ENCODE assay signal across 8 cellular contexts in the genomic region with DNA sequence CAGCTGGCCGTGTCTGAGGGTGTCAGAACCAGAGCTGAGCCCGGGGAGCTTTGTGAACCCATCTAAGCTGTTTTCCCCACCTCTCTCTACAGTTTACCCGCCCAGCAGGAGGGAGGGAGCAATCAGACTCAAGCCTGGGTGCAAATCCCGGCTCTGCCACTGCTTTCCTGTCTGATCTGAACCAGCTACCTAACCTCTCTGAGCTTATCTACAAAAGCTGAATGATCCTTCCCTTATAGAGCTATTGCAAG. TPM values are rescaled to one million over a fixed set of nuclear protein-coding genes. Genes with fewer than 3 reads are reported as not detected.
DNase-seq lines count a peak whose midpoint lies in the region; ATAC-seq and TF ChIP-seq lines count a peak whose summit lies in the region.

No MANE protein-coding gene starts in this region.

- H3K4me1 ChIP-seq in OCI-LY1 (ENCODE audit: insufficient read depth, low read length, severe bottlenecking) = peaks cover 27% of the 10 kb centered on the region
- H3K4me1 ChIP-seq in ectodermal cell (ENCODE audit: control insufficient read depth, insufficient read depth, low read length) = peaks cover 3% of the 10 kb centered on the region
- peaks cover 23 to 33% of the 10 kb centered on the region in 2 donors for H3K4me1 ChIP-seq in naive thymus-derived CD4-positive, alpha-beta T cell (ENCODE audit: control insufficient read depth in 2 of 2, insufficient read depth in 2 of 2, low read length in 2 of 2)

- peak overlapping the region; percentile 93 to 99 (median 99) for H3K4me3 Mint-ChIP-seq in naive thymus-derived CD4-positive, alpha-beta T cell

- peaks cover 45 to 60% (median 58%) of the 10 kb centered on the region in 7 donors for H3K4me1 Mint-ChIP-seq in naive thymus-derived CD4-positive, alpha-beta T cell

- 48 to 58% methylated on average over 4 of the region's 4 CpGs for WGBS in ectodermal cell, 2 experiments

- no peaks in the 10 kb centered on the region for H3K9me2 ChIP-seq in OCI-LY1 (ENCODE audit: low read depth, low read length)

- H3K4me2 ChIP-seq in OCI-LY1 (ENCODE audit: low read length) = peak overlapping the region; percentile 97

- no peak for DNase-seq in naive thymus-derived CD4-positive, alpha-beta T cell
- DNase-seq in erythroblast (lab: John Stamatoyannopoulos, UW) (no peak), occipital lobe (lab: John Stamatoyannopoulos, UW) (no peak)

- H3K36me3 Mint-ChIP-seq in naive thymus-derived CD4-positive, alpha-beta T cell = peaks cover 19 to 64% (median 32%) of the 10 kb centered on the region in 5 donors

- peaks cover 0 to 10% (median 0%) of the 10 kb centered on the region in 5 donors for H3K27me3 Mint-ChIP-seq in naive thymus-derived CD4-positive, alpha-beta T cell

- peaks cover 18% of the 10 kb centered on the region for H3K36me3 ChIP-seq in OCI-LY1 (ENCODE audit: insufficient read depth, low read length)
- H3K36me3 ChIP-seq in ectodermal cell (ENCODE audit: control insufficient read depth, insufficient read depth, low read length) = no peaks in the 10 kb centered on the region
- H3K36me3 ChIP-seq in naive thymus-derived CD4-positive, alpha-beta T cell (ENCODE audit: control insufficient read depth in 2 of 3, insufficient read depth in 3 of 3, low read length in 3 of 3) = peaks cover 0 to 26% (median 0%) of the 10 kb centered on the region in 3 experiments

- H3K9ac ChIP-seq in OCI-LY1 (ENCODE audit: low read length) = peak overlapping the region; percentile 97

- H3K79me2 ChIP-seq in OCI-LY1 (ENCODE audit: insufficient read depth, low read length) = peaks cover 12% of the 10 kb centered on the region; the same call in 1 of the 2 replicates

- H3K9me3 ChIP-seq in OCI-LY1 (ENCODE audit: low read length) = no peaks in the 10 kb centered on the region
- H3K9me3 ChIP-seq in ectodermal cell (ENCODE audit: control insufficient read depth, low read length) = no peaks in the 10 kb centered on the region
- no peaks in the 10 kb centered on the region for H3K9me3 ChIP-seq in naive thymus-derived CD4-positive, alpha-beta T cell (ENCODE audit: control insufficient read depth in 2 of 3, low read length in 3 of 3)

- no peak for TF ChIP-seq POLR2A in erythroblast (IDR thresholded peaks at IDR 0.05; ENCODE audit: low read length)

- CTCF ChIA-PET in naive thymus-derived CD4-positive, alpha-beta T cell (lab: Charles Lee) = interaction anchor here (0.8 to 1.8 kb wide), 16 partner anchors 14 to 173 kb away, joined by 3 to 11 read pairs (median 4); a partner anchor contains a TSS

- TF ChIP-seq CTCF in OCI-LY1 (IDR thresholded peaks at IDR 0.05; ENCODE audit: low read length) = no peak

- peak overlapping the region; percentile 94 to 99 (median 98) for H3K27ac Mint-ChIP-seq in naive thymus-derived CD4-positive, alpha-beta T cell

- H3K27ac ChIP-seq in OCI-LY1 (ENCODE audit: low read depth, low read length, poor library complexity, severe bottlenecking) (peak overlapping the region; percentile 83), ectodermal cell (ENCODE audit: insufficient read depth, low read depth, low read length, poor library complexity, severe bottlenecking) (no peak overlapping the region)
- peak overlapping the region; percentile 76 for H3K27ac ChIP-seq in naive thymus-derived CD4-positive, alpha-beta T cell (ENCODE audit: low read depth, low read length)

- POLR2A ChIA-PET in naive thymus-derived CD4-positive, alpha-beta T cell (lab: Charles Lee) = interaction anchor here (0.7 to 4.0 kb wide), 9 partner anchors 10 to 909 kb away, joined by 3 to 24 read pairs (median 3); a partner anchor contains a TSS

- H3K9me3 Mint-ChIP-seq in naive thymus-derived CD4-positive, alpha-beta T cell = peaks cover 0 to 16% (median 6%) of the 10 kb centered on the region in 11 donors

- no peaks in the 10 kb centered on the region for H3F3A ChIP-seq in OCI-LY1 (ENCODE audit: insufficient read depth, low read length)

- peak overlapping the region; percentile 98 for H3K4me3 ChIP-seq in OCI-LY1 (ENCODE audit: low read depth, low read length, poor library complexity, severe bottlenecking)
- peak overlapping the region; percentile 28 for H3K4me3 ChIP-seq in ectodermal cell (ENCODE audit: insufficient read depth, low read depth, low read length)
- H3K4me3 ChIP-seq in naive thymus-derived CD4-positive, alpha-beta T cell (ENCODE audit: low read length) = peak overlapping the region; percentile 94

- ATAC-seq in GM19397 (IDR thresholded peaks at IDR 0.05; ENCODE audit: unreplicated experiment) = peak; percentile 4
- ATAC-seq in naive thymus-derived CD4-positive, alpha-beta T cell = no peak
- ATAC-seq in GM21515 (IDR thresholded peaks at IDR 0.05; ENCODE audit: unreplicated experiment) = no peak
- no peak for ATAC-seq in GM19463 (IDR thresholded peaks at IDR 0.05; ENCODE audit: unreplicated experiment)

- no peak overlapping the region for H2AFZ ChIP-seq in OCI-LY1 (ENCODE audit: low read length)

- intact Hi-C loops in naive thymus-derived CD4-positive, alpha-beta T cell (cut with micrococcal nuclease) = loop anchor here (1.0 to 5.0 kb wide), 10 partner anchors 14 to 290 kb away; a partner anchor contains a TSS

- no peaks in the 10 kb centered on the region for H4K20me1 ChIP-seq in OCI-LY1 (ENCODE audit: insufficient read depth, low read length)

- H3K27me3 ChIP-seq in OCI-LY1 (ENCODE audit: insufficient read depth, low read length) (no peaks in the 10 kb centered on the region), ectodermal cell (ENCODE audit: control insufficient read depth, insufficient read depth, low read length, poor library complexity, severe bottlenecking) (no peaks in the 10 kb centered on the region)
- no peaks in the 10 kb centered on the region for H3K27me3 ChIP-seq in naive thymus-derived CD4-positive, alpha-beta T cell (ENCODE audit: control insufficient read depth in 2 of 2, insufficient read depth in 2 of 2, low read length in 2 of 2)

RNA-seq across cellular contexts. Expression of a gene that starts 0.3 kb away (rescaled TPM):
- 9.7 TPM for polyA plus RNA-seq in ectodermal cell (2013, experiment 1 of 4)
- 12.1 TPM for polyA plus RNA-seq in ectodermal cell (2013, experiment 2 of 4)
- polyA plus RNA-seq in ectodermal cell (2013, experiment 3 of 4) = 7.8 TPM
- polyA plus RNA-seq in ectodermal cell (2013, experiment 4 of 4) = 8.3 TPM
- 100 to 1,000 TPM in 1 of 5 experiments, 10 to 100 TPM in 4; 30.1 to 133 (median 66.9) TPM for total RNA-seq in naive thymus-derived CD4-positive, alpha-beta T cell
- 10 to 100 TPM; 13.4 to 14.9 TPM for polyA plus RNA-seq in naive thymus-derived CD4-positive, alpha-beta T cell
- total RNA-seq in occipital lobe = 7.0 TPM

RNA-seq across cellular contexts. Expression of a gene that starts 13.9 kb away (rescaled TPM):
- polyA plus RNA-seq in ectodermal cell (2013, experiment 1 of 4) = not detected
- polyA plus RNA-seq in ectodermal cell (2013, experiment 2 of 4) = 0.36 TPM
- polyA plus RNA-seq in ectodermal cell (2013, experiment 3 of 4) = 0.37 TPM
- 0.08 TPM for polyA plus RNA-seq in ectodermal cell (2013, experiment 4 of 4)
- total RNA-seq in naive thymus-derived CD4-positive, alpha-beta T cell = 10 to 100 TPM in 4 of 5 experiments, 1 to 10 TPM in 1; 8.6 to 91.1 (median 18.4) TPM
- polyA plus RNA-seq in naive thymus-derived CD4-positive, alpha-beta T cell = 10 to 100 TPM in 1 of 2 donors, 1 to 10 TPM in 1; 6.2 to 14.9 TPM
- 1.4 TPM for total RNA-seq in occipital lobe

RNA-seq across cellular contexts. Expression of a gene that starts 37.5 kb away (rescaled TPM):
- 0.39 TPM for polyA plus RNA-seq in ectodermal cell (2013, experiment 1 of 4)
- polyA plus RNA-seq in ectodermal cell (2013, experiment 2 of 4) = 0.55 TPM
- polyA plus RNA-seq in ectodermal cell (2013, experiment 3 of 4) = 0.59 TPM
- polyA plus RNA-seq in ectodermal cell (2013, experiment 4 of 4) = 0.61 TPM
- total RNA-seq in naive thymus-derived CD4-positive, alpha-beta T cell = 1 to 10 TPM in 1 of 5 experiments, not detected in 4; 1.2 TPM
- not detected for polyA plus RNA-seq in naive thymus-derived CD4-positive, alpha-beta T cell
- total RNA-seq in occipital lobe = 10.5 TPM

Comparison
In these comparisons a context has a peak if more than half of its experiments do, and no peak if none do; other contexts are left out.
1. H3K4me3 ChIP-seq: peak in every context shown above with its lines; median percentile 98 in OCI-LY1; 94 in naive thymus-derived CD4-positive, alpha-beta T cell; 28 in ectodermal cell.